ENCODE assay signal across 16 cellular contexts in genomic region chr19:28351761-28352160, GRCh38.
"Had no signal": no experiment of that assay in that cellular context is flagged by ENCODE, and none has a peak within 500 bp of the region (broad histone marks: within the 10 kb centered on the region; RNA-seq: fewer than 3 reads in every experiment).

No MANE protein-coding gene starts in this region.

- H3K4me1 ChIP-seq: heart left ventricle, left ventricle myocardium inferior, sigmoid colon, testis, upper lobe of right lung had no signal

- H3K27ac ChIP-seq: heart left ventricle, left ventricle myocardium inferior, sigmoid colon, testis, upper lobe of right lung had no signal

- H3K9me3 ChIP-seq: sigmoid colon, testis, upper lobe of right lung had no signal

- H3K27me3 Mint-ChIP-seq: activated naive CD4-positive, alpha-beta T cell treated with anti-CD3 and anti-CD28 coated beads, Interleukin-2, amount 50 U/mL, for 24 hours; stimulated activated naive CD8-positive, alpha-beta T cell treated with anti-CD3 and anti-CD28 coated beads, Interleukin-15, Interleukin-2, amounts not matched to agents 100 ng/mL and 50 ng/mL, for 24 hours had no signal

- H3K4me3 ChIP-seq: heart left ventricle, left ventricle myocardium inferior, sigmoid colon, testis, upper lobe of right lung had no signal

- DNase-seq: activated CD4-positive, alpha-beta T cell treated with anti-CD3 and anti-CD28 coated beads, Interleukin-2, amount 10 ng/mL, durations not matched to agents 7 days and 5 days; activated CD4-positive, CD25-positive, alpha-beta regulatory T cell; foreskin melanocyte; heart left ventricle; islet precursor cell; left ventricle myocardium inferior; mesendoderm; nephron progenitor cell; sigmoid colon; stimulated activated CD4-positive, alpha-beta T cell treated with anti-CD3 and anti-CD28 coated beads, Interleukin-4, amount 100 ng/mL, for 1 hour; testis; upper lobe of right lung had no signal

- H3K36me3 ChIP-seq: heart left ventricle, left ventricle myocardium inferior, sigmoid colon, upper lobe of right lung had no signal

- FAIRE-seq: endometrium had no signal

- ATAC-seq: esophagus mucosa, upper lobe of right lung had no signal

- H3K27me3 ChIP-seq: heart left ventricle, sigmoid colon, testis, upper lobe of right lung had no signal

- H3K4me1 Mint-ChIP-seq: activated naive CD4-positive, alpha-beta T cell treated with anti-CD3 and anti-CD28 coated beads, Interleukin-2, amount 50 U/mL, for 24 hours; nephron progenitor cell had no signal

- H3K4me3 Mint-ChIP-seq: activated CD4-positive, alpha-beta T cell treated with anti-CD3 and anti-CD28 coated beads, Interleukin-2, amount 10 ng/mL, durations not matched to agents 7 days and 5 days; activated naive CD4-positive, alpha-beta T cell treated with anti-CD3 and anti-CD28 coated beads, Interleukin-2, amount 50 U/mL, for 24 hours; nephron progenitor cell; stimulated activated naive CD8-positive, alpha-beta T cell treated with anti-CD3 and anti-CD28 coated beads, Interleukin-15, Interleukin-2, amounts not matched to agents 100 ng/mL and 50 ng/mL, for 24 hours had no signal

- H3K27ac Mint-ChIP-seq: activated CD4-positive, alpha-beta T cell treated with anti-CD3 and anti-CD28 coated beads, Interleukin-2, amount 10 ng/mL, durations not matched to agents 7 days and 5 days; activated naive CD4-positive, alpha-beta T cell treated with anti-CD3 and anti-CD28 coated beads, Interleukin-2, amount 50 U/mL, for 24 hours; nephron progenitor cell; stimulated activated naive CD8-positive, alpha-beta T cell treated with anti-CD3 and anti-CD28 coated beads, Interleukin-15, Interleukin-2, amounts not matched to agents 100 ng/mL and 50 ng/mL, for 24 hours had no signal
